10 cellular contexts compared by ENCODE assay signal in the genomic region with DNA sequence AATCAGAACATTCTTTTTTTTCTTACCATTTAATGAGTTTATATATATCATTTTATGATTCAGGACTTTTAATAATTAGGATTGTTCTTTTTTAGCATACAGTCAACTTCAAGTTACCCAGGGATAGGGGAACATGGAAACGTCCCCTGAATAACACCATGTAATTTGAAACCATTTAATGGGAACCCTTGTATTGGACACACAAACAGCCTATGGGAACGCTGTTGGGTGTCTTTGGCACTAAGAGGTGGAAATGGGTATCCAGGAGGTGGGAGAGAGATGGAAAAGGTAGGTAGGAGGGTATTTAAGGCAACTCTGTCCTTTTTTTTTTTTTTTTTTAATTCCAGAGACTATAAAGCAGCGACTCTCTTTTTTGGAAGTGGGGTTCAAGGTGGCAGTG. TPM values are rescaled to one million over a fixed set of nuclear protein-coding genes. Genes with fewer than 3 reads are reported as not detected.
A peak's percentile ranks its signal among the peaks of the same experiment; 100 is the strongest.
DNase-seq lines count a peak whose midpoint lies in the region; TF ChIP-seq lines count a peak whose summit lies in the region.
"Had no signal": no experiment of that assay in that cellular context is flagged by ENCODE, and none has a peak within 500 bp of the region (broad histone marks: within the 10 kb centered on the region; RNA-seq: fewer than 3 reads in every experiment).

No MANE protein-coding gene starts in this region.

- no peak overlapping the region for H2AFZ ChIP-seq in MM.1S (ENCODE audit: low read length)
- H2AFZ ChIP-seq in neural progenitor cell (replicated peaks): no peak overlapping the region

- no peaks in the 10 kb centered on the region for H3K27me3 Mint-ChIP-seq in MCF 10A (ENCODE audit: insufficient read depth, unreplicated experiment)
- peaks cover 5% of the 10 kb centered on the region for H3K27me3 Mint-ChIP-seq in neural progenitor cell (ENCODE audit: insufficient read depth, low read depth)
- H3K27me3 Mint-ChIP-seq: IgD-negative memory B cell had no signal

- H3K4me1 Mint-ChIP-seq in MCF 10A (ENCODE audit: insufficient read depth, unreplicated experiment) (peaks cover 24% of the 10 kb centered on the region), neural progenitor cell (peaks cover 23% of the 10 kb centered on the region)

- H3K4me2 ChIP-seq in MM.1S (ENCODE audit: low read depth, low read length) (peak overlapping the region; percentile 10; the same call in 1 of the 2 replicates), neural progenitor cell (peak overlapping the region; percentile 91)

- no peaks in the 10 kb centered on the region for H3K9me3 ChIP-seq in MM.1S (replicated peaks; ENCODE audit: insufficient read depth, low read length)
- no peaks in the 10 kb centered on the region for H3K9me3 ChIP-seq in neural progenitor cell (ENCODE audit: low read depth)
- H3K9me3 ChIP-seq: SJCRH30 had no signal

- H3K27ac ChIP-seq in MM.1S (ENCODE audit: low read length) (no peak overlapping the region), neural progenitor cell (no peak overlapping the region)
- H3K27ac ChIP-seq: SJCRH30 had no signal

- no peaks in the 10 kb centered on the region for H3K9me2 ChIP-seq in MM.1S (replicated peaks; ENCODE audit: insufficient read depth, low read length)

- H3K36me3 ChIP-seq in MM.1S (replicated peaks; ENCODE audit: insufficient read depth, low read length) (peaks cover 5% of the 10 kb centered on the region; the same call in 1 of the 2 replicates), neural progenitor cell (no peaks in the 10 kb centered on the region)

- intact Hi-C loops in MCF 10A (cut with micrococcal nuclease): no loop called here

- CTCF ChIA-PET in MCF 10A (lab: Yijun Ruan, JAX): no interaction called here

- H3K27ac Mint-ChIP-seq in MCF 10A (ENCODE audit: low read depth, unreplicated experiment) (peak overlapping the region; percentile 96), neural progenitor cell (no peak overlapping the region)

- H3K27me3 ChIP-seq in MM.1S (replicated peaks; ENCODE audit: insufficient read depth, low read length): no peaks in the 10 kb centered on the region
- no peaks in the 10 kb centered on the region for H3K27me3 ChIP-seq in neural progenitor cell
- H3K27me3 ChIP-seq: SJCRH30 had no signal

- peaks cover 26% of the 10 kb centered on the region for H3F3A ChIP-seq in MM.1S (ENCODE audit: insufficient read depth, low read length)
- H3F3A ChIP-seq in neural progenitor cell (ENCODE audit: low read depth): peaks cover 33% of the 10 kb centered on the region

- BruUV-seq in MCF 10A (replicated peaks; lab: Mats Ljungman, UMichigan): no TSS peak

- H3K4me3 Mint-ChIP-seq in MCF 10A (ENCODE audit: unreplicated experiment) (peak overlapping the region; percentile 99), neural progenitor cell (peak overlapping the region; percentile 19)

- peaks cover 16% of the 10 kb centered on the region; the same call in 1 of the 2 replicates for H3K4me1 ChIP-seq in MM.1S (ENCODE audit: low read length)
- peaks cover 19% of the 10 kb centered on the region for H3K4me1 ChIP-seq in neural progenitor cell
- H3K4me1 ChIP-seq: SJCRH30 had no signal

- H3K9me3 Mint-ChIP-seq in MCF 10A (ENCODE audit: unreplicated experiment) (no peaks in the 10 kb centered on the region), neural progenitor cell (no peaks in the 10 kb centered on the region)
- H3K9me3 Mint-ChIP-seq: IgD-negative memory B cell had no signal

- DNase-seq in GM12865 (ENCODE audit: low read depth) (no peak), MM.1S (no peak), MCF 10A (ENCODE audit: unreplicated experiment) (peak; percentile 49), neural progenitor cell (ENCODE audit: low spot score) (peak; percentile 53), NAMALWA (ENCODE audit: low spot score) (no peak), nucleus accumbens (lab: John Stamatoyannopoulos, UW) (no peak), amniotic stem cell (lab: John Stamatoyannopoulos, UW) (no peak)
- DNase-seq: activated effector memory CD4-positive, alpha-beta T cell treated with Interleukin-2 at 50 U/mL for 16 hours had no signal

- H3K4me3 ChIP-seq in GM12865 (ENCODE audit: low read depth, low read length): peak overlapping the region; percentile 88
- H3K4me3 ChIP-seq in MM.1S (ENCODE audit: low read length): no peak overlapping the region
- peak overlapping the region; percentile 84 for H3K4me3 ChIP-seq in neural progenitor cell

- POLR2A ChIA-PET in MCF 10A (lab: Yijun Ruan, JAX): interaction anchor here (0.6 to 1.2 kb wide), 7 partner anchors 12 to 315 kb away, joined by 3 to 8 read pairs (median 3); a partner anchor contains a TSS

- H3K36me3 Mint-ChIP-seq in MCF 10A (ENCODE audit: insufficient read depth, unreplicated experiment): peaks cover 51% of the 10 kb centered on the region
- H3K36me3 Mint-ChIP-seq in neural progenitor cell: peaks cover 11% of the 10 kb centered on the region
- H3K36me3 Mint-ChIP-seq: IgD-negative memory B cell had no signal

- TF ChIP-seq CTCF in GM12865 (IDR thresholded peaks at IDR 0.05; ENCODE audit: insufficient read depth, low read depth, low read length, missing control alignments) (no peak), MM.1S (IDR thresholded peaks at IDR 0.05; ENCODE audit: low read length) (no peak), MCF 10A (IDR thresholded peaks at IDR 0.05; ENCODE audit: unreplicated experiment) (no peak), neural progenitor cell (IDR thresholded peaks at IDR 0.05) (no peak)

- H3K79me2 ChIP-seq in MM.1S (ENCODE audit: low read length): peaks cover 81% of the 10 kb centered on the region
- H3K79me2 ChIP-seq in neural progenitor cell (ENCODE audit: low read depth): peaks cover 86% of the 10 kb centered on the region

- H3K9ac ChIP-seq in MM.1S (ENCODE audit: low read length) (no peak overlapping the region; the same call in 1 of the 2 replicates), neural progenitor cell (no peak overlapping the region)

- H4K20me1 ChIP-seq in MM.1S (ENCODE audit: insufficient read depth, low read length) (peaks cover 61% of the 10 kb centered on the region), neural progenitor cell (ENCODE audit: low read depth) (peaks cover 57% of the 10 kb centered on the region)

RNA-seq across cellular contexts. Expression of gene LUC7L2, which starts 2.6 kb away (rescaled TPM):
- 138 and 145 TPM in 2 replicates for total RNA-seq in MCF 10A (2022)
- 77.5 and 111 TPM in 2 replicates for total RNA-seq in neural progenitor cell (ENCODE audit: low replicate concordance)

RNA-seq across cellular contexts. Expression of gene FMC1, which starts 21.2 kb away (rescaled TPM):
- total RNA-seq in MCF 10A (2022): 11.8 and 11.9 TPM in 2 replicates
- 8.1 and 16.9 TPM in 2 replicates for total RNA-seq in neural progenitor cell (ENCODE audit: low replicate concordance)

Comparison
In these comparisons a context has a peak if more than half of its experiments do, and no peak if none do; other contexts are left out.
1. DNase-seq: peak in MCF 10A (single experiment) and neural progenitor cell (single experiment); none in GM12865 (single experiment), MM.1S (single experiment), NAMALWA (single experiment), nucleus accumbens (0 of 56) and amniotic stem cell (single experiment).